ENCODE assay signal across 8 cellular contexts in the genomic region with DNA sequence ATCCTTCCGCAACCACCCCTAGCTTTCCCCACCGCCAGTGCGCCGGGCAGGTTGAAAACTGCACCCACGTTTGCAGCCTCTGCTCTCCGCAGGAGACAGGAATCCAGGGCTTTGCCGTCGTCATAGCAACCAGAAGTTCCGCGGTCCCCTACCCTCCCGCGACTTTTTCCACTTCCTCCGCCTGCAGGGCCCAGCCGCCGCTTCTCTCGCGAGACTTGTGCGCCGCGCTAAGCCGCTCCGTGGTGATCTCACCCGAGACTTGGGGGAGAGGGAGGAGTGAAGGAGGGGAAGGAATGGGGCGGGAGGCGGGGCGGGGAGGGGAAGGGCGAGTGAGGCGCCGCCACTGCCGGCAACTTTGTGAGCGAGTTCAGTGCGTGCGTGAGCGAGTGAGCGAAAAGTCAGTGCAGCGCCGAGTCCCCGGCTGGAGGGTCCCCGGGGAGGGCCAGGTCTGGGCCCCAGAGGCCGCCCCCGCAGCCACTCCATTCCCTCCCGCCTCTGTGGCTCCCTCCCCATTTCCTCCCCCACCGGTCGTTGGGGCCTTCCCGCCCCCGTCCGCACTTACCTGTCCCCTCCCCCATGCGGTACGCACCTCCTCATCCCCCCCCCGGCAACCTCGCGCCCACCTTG. TPM values are rescaled to one million over a fixed set of nuclear protein-coding genes. Genes with fewer than 3 reads are reported as not detected.
DNase-seq lines count a peak whose midpoint lies in the region; ATAC-seq and TF ChIP-seq lines count a peak whose summit lies in the region.

A gene (plus strand): TSS at position 370 of the 627 bp plus-strand sequence.

- peak; percentile 79 for ATAC-seq in GM21529 (IDR thresholded peaks at IDR 0.05; ENCODE audit: unreplicated experiment)
- peak; percentile 89 for ATAC-seq in mucosa of descending colon

- no peaks in the 10 kb centered on the region for H3K9me3 Mint-ChIP-seq in IgD-negative memory B cell

- peak within 1 kb of the TSS; percentile 90 to 99 (median 95) for H3K4me3 Mint-ChIP-seq in IgD-negative memory B cell

- peak within 1 kb of the TSS; percentile 89 for H3K4me3 ChIP-seq in epithelial cell of esophagus (ENCODE audit: low read length)
- peak within 1 kb of the TSS; percentile 56 for H3K4me3 ChIP-seq in mucosa of descending colon

- peaks cover 8% of the 10 kb centered on the region for H3K4me1 ChIP-seq in mucosa of descending colon (ENCODE audit: low read depth)

- H3K27me3 Mint-ChIP-seq in IgD-negative memory B cell = peaks cover 2% of the 10 kb centered on the region

- no peaks in the 10 kb centered on the region for H3K36me3 Mint-ChIP-seq in IgD-negative memory B cell

- peaks cover 24 to 36% (median 35%) of the 10 kb centered on the region in 3 donors for H3K4me1 Mint-ChIP-seq in IgD-negative memory B cell

- TF ChIP-seq CTCF in epithelial cell of esophagus (IDR thresholded peaks at IDR 0.05; ENCODE audit: insufficient read depth, low read depth, low read length, missing control alignments) (no peak), mucosa of descending colon (IDR thresholded peaks at IDR 0.05) (no peak)

- H3K27ac Mint-ChIP-seq in IgD-negative memory B cell = peak within 1 kb of the TSS; percentile 96 to 100 (median 98)

- H3K36me3 ChIP-seq in mucosa of descending colon (ENCODE audit: low read depth) = no peaks in the 10 kb centered on the region

- intact Hi-C loops in mucosa of descending colon (cut with DNase I, micrococcal nuclease) = loop anchor here in 1 of 2 donors (10.0 kb wide), 1 partner anchor 85 kb away; no protein-coding TSS in a partner anchor

- H3K9me3 ChIP-seq in mucosa of descending colon = no peaks in the 10 kb centered on the region

- DNase-seq in DMS 273 treated with DMSO at 0.1 percent for 48 hours (lab: John Stamatoyannopoulos, UW) = peak; percentile 95
- peak; percentile 77 for DNase-seq in OCI-M2 (lab: John Stamatoyannopoulos, UW; ENCODE audit: unreplicated experiment)
- peak; percentile 96 for DNase-seq in activated T-cell treated with anti-CD3 and anti-CD28 coated beads for 4 hours
- DNase-seq in epithelial cell of esophagus (ENCODE audit: low read depth) = peak; percentile 98
- DNase-seq in mucosa of descending colon = peak; percentile 96 to 99 (median 99)
- DNase-seq in stimulated activated CD8-positive, alpha-beta memory T cell treated with anti-CD3 and anti-CD28 coated beads, Interleukin-4, amount 100 ng/mL, for 24 hours (ENCODE audit: low read depth) = peak; percentile 96

RNA-seq across cellular contexts. Expression of the gene that starts here (rescaled TPM):
- 42.5 TPM for polyA plus RNA-seq in IgD-negative memory B cell
- 10 to 100 TPM; 56.6 to 65.3 (median 59.9) TPM for total RNA-seq in mucosa of descending colon

Comparison
In these comparisons a context has a peak if more than half of its experiments do, and no peak if none do; other contexts are left out.
1. Peak in every context shown above with its lines: DNase-seq, ATAC-seq and H3K4me3 ChIP-seq.